In genomic region chr20:3505148-3505547, GRCh38 we compare ENCODE assay signal across 22 cellular contexts. TPM values are rescaled to one million over a fixed set of nuclear protein-coding genes. Genes with fewer than 3 reads are reported as not detected.
DNase-seq lines count a peak whose midpoint lies in the region; ATAC-seq, FAIRE-seq and TF ChIP-seq lines count a peak whose summit lies in the region.
"Had no signal": no experiment of that assay in that cellular context is flagged by ENCODE, and none has a peak within 500 bp of the region (broad histone marks: within the 10 kb centered on the region; RNA-seq: fewer than 3 reads in every experiment).

No MANE protein-coding gene starts in this region.

- no peak for FAIRE-seq in HepG2 (lab: Jason Lieb, UNC)
- FAIRE-seq: D721Med, G401.6, GM18507 had no signal

- intact Hi-C loops in MCF 10A (cut with micrococcal nuclease): no loop called here
- intact Hi-C loops in mammary epithelial cell (cut with micrococcal nuclease): no loop called here
- intact Hi-C loops in HepG2 (cut with micrococcal nuclease; ENCODE audit: unreplicated experiment): no loop called here
- intact Hi-C loops in right lobe of liver (cut with DNase I): no loop called here
- intact Hi-C loops in body of pancreas (cut with DNase I): no loop called here
- intact Hi-C loops in cardiac septum (cut with DNase I): no loop called here

- H3K27ac Mint-ChIP-seq in MCF 10A (ENCODE audit: low read depth, unreplicated experiment): peak overlapping the region; percentile 76
- H3K27ac Mint-ChIP-seq: B cell; CD4-positive, alpha-beta T cell; CD8-positive, alpha-beta T cell had no signal

- BruUV-seq in MCF 10A (replicated peaks; lab: Mats Ljungman, UMichigan) (no TSS peak), mammary epithelial cell (replicated peaks; lab: Mats Ljungman, UMichigan) (no TSS peak), HepG2 (replicated peaks; lab: Mats Ljungman, UMichigan) (no TSS peak)

- H3K27me3 ChIP-seq in mammary epithelial cell (ENCODE audit: insufficient read depth, low read length): no peaks in the 10 kb centered on the region
- no peaks in the 10 kb centered on the region for H3K27me3 ChIP-seq in HepG2 (ENCODE audit: control insufficient read depth in 1 of 2, insufficient read depth in 2 of 2, low read length in 2 of 2)
- no peaks in the 10 kb centered on the region for H3K27me3 ChIP-seq in right lobe of liver
- H3K27me3 ChIP-seq in body of pancreas: no peaks in the 10 kb centered on the region
- H3K27me3 ChIP-seq: BLaER1 treated with 17β-estradiol and CSF1 and Interleukin-3, amounts not matched to agents 10 nM and 100 nM had no signal

- no peaks in the 10 kb centered on the region for H3K9me3 ChIP-seq in mammary epithelial cell (replicated peaks; ENCODE audit: insufficient read depth, low read length)
- H3K9me3 ChIP-seq in HepG2 (ENCODE audit: low read length): no peaks in the 10 kb centered on the region
- H3K9me3 ChIP-seq in right lobe of liver: no peaks in the 10 kb centered on the region
- H3K9me3 ChIP-seq in body of pancreas: no peaks in the 10 kb centered on the region
- H3K9me3 ChIP-seq: A549, Caco-2 had no signal

- no peak overlapping the region for H3K9ac ChIP-seq in mammary epithelial cell (ENCODE audit: insufficient read depth, low read length)
- H3K9ac ChIP-seq in HepG2 (ENCODE audit: insufficient read depth, low read depth, low read length): no peak overlapping the region
- H3K9ac ChIP-seq: BLaER1 treated with 17β-estradiol and CSF1 and Interleukin-3, amounts not matched to agents 10 nM and 100 nM had no signal

- H3K4me3 ChIP-seq in mammary epithelial cell (replicated peaks in 1 of 3; ENCODE audit: insufficient read depth in 1 of 3, low read depth in 2 of 3, low read length in 3 of 3): no peak overlapping the region
- no peak overlapping the region for H3K4me3 ChIP-seq in HepG2 (replicated peaks in 1 of 3; ENCODE audit: insufficient read depth in 1 of 3, low read depth in 2 of 3, low read length in 3 of 3)
- H3K4me3 ChIP-seq in right lobe of liver: no peak overlapping the region
- no peak overlapping the region for H3K4me3 ChIP-seq in body of pancreas
- H3K4me3 ChIP-seq: A549; BLaER1 treated with 17β-estradiol and CSF1 and Interleukin-3, amounts not matched to agents 10 nM and 100 nM had no signal

- H3K9me3 Mint-ChIP-seq in MCF 10A (ENCODE audit: unreplicated experiment): no peaks in the 10 kb centered on the region
- H3K9me3 Mint-ChIP-seq: CD8-positive, alpha-beta T cell had no signal

- H3K4me2 ChIP-seq in mammary epithelial cell (ENCODE audit: insufficient read depth, low read depth, low read length) (no peak overlapping the region), HepG2 (ENCODE audit: low read depth, low read length) (no peak overlapping the region)
- H3K4me2 ChIP-seq: A549; BLaER1 treated with 17β-estradiol and CSF1 and Interleukin-3, amounts not matched to agents 10 nM and 100 nM had no signal

- TF ChIP-seq RAD21 in HepG2 (CRISPR knock-in tag; IDR thresholded peaks at IDR 0.05): no peak

- ATAC-seq in HepG2 (no peak; the same call in 2 of the 3 replicates), right lobe of liver (peak; percentile 24 to 71 (median 67)), body of pancreas (no peak)
- ATAC-seq: A549; CD8-positive, alpha-beta T cell had no signal

- 96% methylated on average over 4 of the region's 4 CpGs for WGBS in mammary epithelial cell (ENCODE audit: low coverage, missing lambda C conversion rate)
- 94% methylated on average over 4 of the region's 4 CpGs for WGBS in HepG2 (ENCODE audit: low lambda C conversion rate)
- WGBS in right lobe of liver (ENCODE audit: insufficient coverage, low coverage, low lambda C conversion rate, missing lambda C conversion rate): 57% methylated on average over 4 of the region's 4 CpGs
- 74 to 92% methylated on average over 4 of the region's 4 CpGs for WGBS in body of pancreas, 2 donors

- H3K4me3 Mint-ChIP-seq in MCF 10A (ENCODE audit: unreplicated experiment): no peak overlapping the region
- H3K4me3 Mint-ChIP-seq: B cell; CD4-positive, alpha-beta T cell; CD8-positive, alpha-beta T cell had no signal

- H3K4me1 ChIP-seq in mammary epithelial cell (ENCODE audit: insufficient read depth, low read length) (peaks cover 8% of the 10 kb centered on the region), HepG2 (ENCODE audit: insufficient read depth, low read length) (peaks cover 16% of the 10 kb centered on the region), right lobe of liver (peaks cover 0 to 29% (median 7%) of the 10 kb centered on the region in 4 donors), body of pancreas (peaks cover 12% of the 10 kb centered on the region)
- H3K4me1 ChIP-seq: A549, Caco-2 had no signal

- in situ Hi-C loops in mammary epithelial cell (cut with MboI; ENCODE audit: low sequenced_read_pairs in 2 of 2): no loop called here
- in situ Hi-C loops in HepG2 (cut with HindIII; ENCODE audit: extremely low pct_ligation_motif_present, low pct_unique_long_range_greater_than_20kb): no loop called here

- no peaks in the 10 kb centered on the region for H4K20me1 ChIP-seq in mammary epithelial cell (ENCODE audit: insufficient read depth, low read length)
- no peaks in the 10 kb centered on the region for H4K20me1 ChIP-seq in HepG2 (ENCODE audit: insufficient read depth, low read length)

- no peak overlapping the region for H2AFZ ChIP-seq in mammary epithelial cell (ENCODE audit: low read depth, low read length)
- H2AFZ ChIP-seq in HepG2 (ENCODE audit: low read length): no peak overlapping the region

- TF ChIP-seq CTCF in MCF 10A (IDR thresholded peaks at IDR 0.05; ENCODE audit: unreplicated experiment) (no peak), mammary epithelial cell (conservative IDR thresholded peaks at IDR 0.05 in 1 of 2, IDR thresholded peaks at IDR 0.05 in 1 of 2; ENCODE audit: extremely low read depth in 1 of 2, insufficient read depth in 1 of 2, low read depth in 1 of 2, low read length in 2 of 2) (no peak), HepG2 (CRISPR knock-in tag; IDR thresholded peaks at IDR 0.05) (no peak), right lobe of liver (IDR thresholded peaks at IDR 0.05) (no peak), body of pancreas (IDR thresholded peaks at IDR 0.05) (no peak)

- H3K4me1 Mint-ChIP-seq in MCF 10A (ENCODE audit: insufficient read depth, unreplicated experiment): no peaks in the 10 kb centered on the region
- H3K4me1 Mint-ChIP-seq: B cell had no signal

- H3K27ac ChIP-seq in mammary epithelial cell (ENCODE audit: insufficient read depth, low read depth, low read length) (no peak overlapping the region), HepG2 (ENCODE audit: extremely low read length, insufficient read depth, low read length) (no peak overlapping the region), right lobe of liver (no peak overlapping the region), body of pancreas (no peak overlapping the region)
- H3K27ac ChIP-seq: 22Rv1; A549; BLaER1 treated with 17β-estradiol and CSF1 and Interleukin-3, amounts not matched to agents 10 nM and 100 nM; C4-2B had no signal

- CTCF ChIA-PET in MCF 10A (lab: Yijun Ruan, JAX): interaction anchor here (0.7 to 2.2 kb wide), 2 partner anchors 11 to 58 kb away, joined by 3 to 8 read pairs; no protein-coding TSS in a partner anchor
- CTCF ChIA-PET in mammary epithelial cell (lab: Charles Lee; ENCODE audit: low non-redundant PET): no interaction called here
- CTCF ChIA-PET in HepG2 (lab: Yijun Ruan, JAX; ENCODE audit: low intra/inter-chr PET ratio, low total read pairs): no interaction called here

- DNase-seq in MCF 10A (ENCODE audit: unreplicated experiment) (no peak), mammary epithelial cell (no peak), HepG2 (ENCODE audit: low spot score) (no peak), right lobe of liver (peak in 2 of 3 donors; percentile 55 to 57), body of pancreas (no peak), cardiac septum (ENCODE audit: low spot score) (no peak)
- no peak for DNase-seq in NK-92 treated with Interleukin-12 subunit alpha and Interleukin-12 subunit beta, amount 100 ng/mL, for 24 hours (lab: John Stamatoyannopoulos, UW)
- DNase-seq: AML-193; Caco-2; Calu3; CD4-positive, alpha-beta T cell; CD8-positive, alpha-beta T cell; DMS79 treated with DMSO at 0.1 percent for 48 hours; GF-D8 had no signal

- TF ChIP-seq POLR2A in HepG2 (IDR thresholded peaks at IDR 0.05; ENCODE audit: insufficient read depth in 1 of 2, low read depth in 2 of 2, low read length in 2 of 2): no peak
- TF ChIP-seq POLR2A in right lobe of liver (IDR thresholded peaks at IDR 0.05): no peak
- no peak for TF ChIP-seq POLR2A in body of pancreas (IDR thresholded peaks at IDR 0.05)

- H3K36me3 ChIP-seq in mammary epithelial cell (ENCODE audit: insufficient read depth, low read length): no peaks in the 10 kb centered on the region
- H3K36me3 ChIP-seq in HepG2 (replicated peaks in 1 of 2; ENCODE audit: control insufficient read depth in 1 of 2, insufficient read depth in 2 of 2, low read length in 2 of 2): no peaks in the 10 kb centered on the region
- no peaks in the 10 kb centered on the region for H3K36me3 ChIP-seq in right lobe of liver
- no peaks in the 10 kb centered on the region for H3K36me3 ChIP-seq in body of pancreas (replicated peaks in 1 of 2; ENCODE audit: insufficient read depth in 1 of 2, low read depth in 2 of 2)

- POLR2A ChIA-PET in MCF 10A (lab: Yijun Ruan, JAX): interaction anchor here (0.7 to 0.9 kb wide), 3 partner anchors 11 to 101 kb away, joined by 3 to 4 read pairs (median 3); no protein-coding TSS in a partner anchor
- POLR2A ChIA-PET in HepG2 (lab: Yijun Ruan, JAX): no interaction called here

- H3K79me2 ChIP-seq in mammary epithelial cell (ENCODE audit: insufficient read depth, low read length) (peaks cover 35% of the 10 kb centered on the region), HepG2 (ENCODE audit: insufficient read depth, low read length) (peaks cover 4% of the 10 kb centered on the region)

- no peak for TF ChIP-seq EP300 in HepG2 (IDR thresholded peaks at IDR 0.05; ENCODE audit: low read depth in 2 of 2, low read length in 2 of 2)
- no peak for TF ChIP-seq EP300 in HepG2 (CRISPR knock-in tag; IDR thresholded peaks at IDR 0.05; ENCODE audit: borderline replicate concordance)

- dilution Hi-C loops in mammary epithelial cell (cut with HindIII; ENCODE audit: low sequenced_read_pairs): no loop called here

- H3K36me3 Mint-ChIP-seq in MCF 10A (ENCODE audit: insufficient read depth, unreplicated experiment): no peaks in the 10 kb centered on the region

- H3K27me3 Mint-ChIP-seq in MCF 10A (ENCODE audit: insufficient read depth, unreplicated experiment): no peaks in the 10 kb centered on the region
- H3K27me3 Mint-ChIP-seq: B cell; CD4-positive, alpha-beta T cell had no signal

RNA-seq across cellular contexts. Expression of gene ATRN, which starts 34.3 kb away (rescaled TPM):
- total RNA-seq in MCF 10A (2022) (29.7 and 34.7 TPM in 2 replicates), mammary epithelial cell (100 to 1,000 TPM in 1 of 2 donors, 10 to 100 TPM in 1; 54.2 to 134 TPM), HepG2 (2016; rRNA removed; fragmentation: Illumina TruSeq; extraction: Trizol) (30.8 and 44.2 TPM in 2 replicates), right lobe of liver (10 to 100 TPM; 46.9 to 82.1 (median 59.1) TPM), body of pancreas (10 to 100 TPM; 17.6 to 18.8 TPM), cardiac septum (36.9 TPM)
- polyA plus RNA-seq in mammary epithelial cell (52.3 TPM), HepG2 (2011; rRNA removed) (81.1 and 97.2 TPM in 2 replicates)
- 62.9 TPM for polyA minus RNA-seq in mammary epithelial cell
- 3.7 and 4.2 TPM in 2 replicates for total RNA-seq in HepG2 (2016; cell fraction: cytosol; rRNA removed; fragmentation: Illumina TruSeq; extraction: Trizol; ENCODE audit: low read depth)
- 27.2 and 45.7 TPM in 2 replicates for total RNA-seq in HepG2 (2016; cell fraction: insoluble cytoplasmic fraction; rRNA removed; fragmentation: Illumina TruSeq; extraction: Trizol)
- 9.6 and 11.5 TPM in 2 replicates for total RNA-seq in HepG2 (2016; cell fraction: membrane; rRNA removed; fragmentation: Illumina TruSeq; extraction: Trizol)
- total RNA-seq in HepG2 (2016; cell fraction: nucleus; rRNA removed; fragmentation: Illumina TruSeq; extraction: Trizol): 61.1 and 74.3 TPM in 2 replicates
- 56.4 and 83.6 TPM in 2 replicates for polyA plus RNA-seq in HepG2 (2011; cell fraction: cytosol; rRNA removed)
- polyA plus RNA-seq in HepG2 (2011; cell fraction: nucleus; rRNA removed): 56.4 and 62.4 TPM in 2 replicates
- 69.4 and 78.7 TPM in 2 replicates for polyA plus RNA-seq in HepG2 (2012)
- polyA plus RNA-seq in HepG2 (2016; cell fraction: cytosol; fragmentation: Illumina TruSeq; extraction: Trizol; ENCODE audit: low read depth): 1.8 and 2.0 TPM in 2 replicates
- polyA plus RNA-seq in HepG2 (2016; cell fraction: insoluble cytoplasmic fraction; fragmentation: Illumina TruSeq; extraction: Trizol; ENCODE audit: low read depth): 14.7 and 16.4 TPM in 2 replicates
- 4.0 and 4.6 TPM in 2 replicates for polyA plus RNA-seq in HepG2 (2016; cell fraction: membrane; fragmentation: Illumina TruSeq; extraction: Trizol; ENCODE audit: low read depth)
- polyA plus RNA-seq in HepG2 (2016; cell fraction: nucleus; fragmentation: Illumina TruSeq; extraction: Trizol; ENCODE audit: insufficient read depth, low read depth): 41.8 and 43.9 TPM in 2 replicates
- polyA minus RNA-seq in HepG2 (2011; rRNA and poly(A)+ RNA removed; ENCODE audit: low replicate concordance): 12.4 and 245 TPM in 2 replicates
- 92.1 and 130 TPM in 2 replicates for polyA minus RNA-seq in HepG2 (2011; cell fraction: cytosol; rRNA and poly(A)+ RNA removed)
- 123 and 165 TPM in 2 replicates for polyA minus RNA-seq in HepG2 (2011; cell fraction: nucleus; rRNA and poly(A)+ RNA removed)

Comparison
In these comparisons a context has a peak if more than half of its experiments do, and no peak if none do; other contexts are left out.
1. DNase-seq: peak in right lobe of liver (2 of 3); none in MCF 10A (single experiment), mammary epithelial cell (single experiment), HepG2 (single experiment), body of pancreas (0 of 4), NK-92 treated with Interleukin-12 subunit alpha and Interleukin-12 subunit beta, amount 100 ng/mL, for 24 hours (single experiment) and cardiac septum (single experiment).
2. ATAC-seq: peak in right lobe of liver (4 of 4); none in HepG2 (single experiment) and body of pancreas (single experiment).